17 cellular contexts compared by ENCODE assay signal in genomic region chr13:113534236-113534860, GRCh38.
"Had no signal": no experiment of that assay in that cellular context is flagged by ENCODE, and none has a peak within 500 bp of the region (broad histone marks: within the 10 kb centered on the region; RNA-seq: fewer than 3 reads in every experiment).

No MANE protein-coding gene starts in this region.

- H3K9me3 Mint-ChIP-seq: activated naive CD8-positive, alpha-beta T cell treated with anti-CD3 and anti-CD28 coated beads for 36 hours; activated T-cell treated with anti-CD3 and anti-CD28 coated beads, Interleukin-2, amount 50 U/mL, for 24 hours; endodermal cell; immature natural killer cell; memory B cell; nephron progenitor cell; stimulated activated effector memory CD8-positive, alpha-beta T cell treated with anti-CD3 and anti-CD28 coated beads, Interleukin-12 subunit alpha, Interleukin-12 subunit beta, amount 100 ng/mL, for 72 hours; T-helper 2 cell treated with Interferon-gamma antibody and Interleukin-4, amounts not matched to agents 5 μg/mL and 100 μg/mL, for 36 hours had no signal

- H3K27me3 ChIP-seq: brain microvascular endothelial cell, esophagus muscularis mucosa, tibial nerve had no signal

- H3K27ac Mint-ChIP-seq: activated CD8-positive, alpha-beta memory T cell treated with anti-CD3 and anti-CD28 coated beads, Interleukin-2, amount 10 ng/mL, durations not matched to agents 7 days and 5 days; activated naive CD8-positive, alpha-beta T cell treated with anti-CD3 and anti-CD28 coated beads for 36 hours; activated T-cell treated with anti-CD3 and anti-CD28 coated beads, Interleukin-2, amount 50 U/mL, for 24 hours; endodermal cell; immature natural killer cell; memory B cell; stimulated activated effector memory CD8-positive, alpha-beta T cell treated with anti-CD3 and anti-CD28 coated beads, Interleukin-12 subunit alpha, Interleukin-12 subunit beta, amount 100 ng/mL, for 72 hours; T-helper 2 cell treated with Interferon-gamma antibody and Interleukin-4, amounts not matched to agents 5 μg/mL and 100 μg/mL, for 36 hours had no signal

- H3K4me3 Mint-ChIP-seq: activated CD8-positive, alpha-beta memory T cell treated with anti-CD3 and anti-CD28 coated beads, Interleukin-2, amount 10 ng/mL, durations not matched to agents 7 days and 5 days; activated naive CD8-positive, alpha-beta T cell treated with anti-CD3 and anti-CD28 coated beads for 36 hours; activated T-cell treated with anti-CD3 and anti-CD28 coated beads, Interleukin-2, amount 50 U/mL, for 24 hours; endodermal cell; immature natural killer cell; memory B cell; nephron progenitor cell; stimulated activated effector memory CD8-positive, alpha-beta T cell treated with anti-CD3 and anti-CD28 coated beads, Interleukin-12 subunit alpha, Interleukin-12 subunit beta, amount 100 ng/mL, for 72 hours; T-helper 2 cell treated with Interferon-gamma antibody and Interleukin-4, amounts not matched to agents 5 μg/mL and 100 μg/mL, for 36 hours had no signal

- H3K4me1 Mint-ChIP-seq: activated CD8-positive, alpha-beta memory T cell treated with anti-CD3 and anti-CD28 coated beads, Interleukin-2, amount 10 ng/mL, durations not matched to agents 7 days and 5 days; activated naive CD8-positive, alpha-beta T cell treated with anti-CD3 and anti-CD28 coated beads for 36 hours; endodermal cell; immature natural killer cell; memory B cell; stimulated activated effector memory CD8-positive, alpha-beta T cell treated with anti-CD3 and anti-CD28 coated beads, Interleukin-12 subunit alpha, Interleukin-12 subunit beta, amount 100 ng/mL, for 72 hours had no signal

- H3K9me3 ChIP-seq: esophagus muscularis mucosa, tibial nerve had no signal

- H3K27ac ChIP-seq: brain microvascular endothelial cell, tibial nerve had no signal

- H3K4me3 ChIP-seq: esophagus muscularis mucosa, tibial nerve had no signal

- H3K27me3 Mint-ChIP-seq: activated CD8-positive, alpha-beta memory T cell treated with anti-CD3 and anti-CD28 coated beads, Interleukin-2, amount 10 ng/mL, durations not matched to agents 7 days and 5 days; activated naive CD8-positive, alpha-beta T cell treated with anti-CD3 and anti-CD28 coated beads for 36 hours; activated T-cell treated with anti-CD3 and anti-CD28 coated beads, Interleukin-2, amount 50 U/mL, for 24 hours; memory B cell had no signal

- ATAC-seq: activated CD4-positive, CD25-positive, alpha-beta regulatory T cell treated with anti-CD3 and anti-CD28 coated beads, Interleukin-2, amount 50 U/mL, for 24 hours; activated CD8-positive, alpha-beta memory T cell treated with anti-CD3 and anti-CD28 coated beads, Interleukin-2, amount 10 ng/mL, durations not matched to agents 7 days and 5 days; stimulated activated effector memory CD8-positive, alpha-beta T cell treated with anti-CD3 and anti-CD28 coated beads, Interleukin-12 subunit alpha, Interleukin-12 subunit beta, amount 100 ng/mL, for 72 hours had no signal

- DNase-seq: activated CD4-positive, alpha-beta T cell treated with anti-CD3 and anti-CD28 coated beads, Interleukin-2, amount 50 U/mL, for 4 hours; activated CD8-positive, alpha-beta memory T cell treated with anti-CD3 and anti-CD28 coated beads, Interleukin-2, amount 10 ng/mL, durations not matched to agents 7 days and 5 days; activated effector memory CD4-positive, alpha-beta T cell treated with anti-CD3 and anti-CD28 coated beads, Interleukin-2, amount 50 U/mL, for 16 hours; activated naive CD8-positive, alpha-beta T cell treated with anti-CD3 and anti-CD28 coated beads for 36 hours; activated T-cell treated with anti-CD3 and anti-CD28 coated beads, Interleukin-2, amount 50 U/mL, for 24 hours; brain microvascular endothelial cell; endodermal cell; glutamatergic neuron; immature natural killer cell; nephron progenitor cell; SW 1271 had no signal

- H3K4me1 ChIP-seq: tibial nerve had no signal
